In the genomic region with DNA sequence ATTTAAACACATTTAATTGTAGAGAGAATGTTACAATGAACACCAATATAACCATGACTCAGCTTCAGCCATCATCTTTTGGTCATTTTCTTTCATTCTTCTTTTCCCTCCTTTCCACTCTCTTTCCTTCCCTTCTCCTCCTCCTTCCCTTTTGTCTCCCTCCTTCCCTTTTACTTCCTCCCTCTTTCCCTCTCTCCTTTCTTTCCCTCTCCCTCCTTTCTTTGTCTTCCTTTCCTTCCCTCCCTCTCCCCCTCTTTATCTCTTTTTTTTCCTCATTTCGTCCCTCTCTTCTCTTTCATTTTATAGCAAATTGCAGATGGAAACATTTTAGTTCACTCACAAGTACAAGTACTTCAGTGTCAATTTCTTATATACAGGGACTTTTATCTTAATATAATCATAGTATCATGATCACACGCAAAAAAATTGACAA, we compare ENCODE assay signal across 12 cellular contexts. TPM values are rescaled to one million over a fixed set of nuclear protein-coding genes. Genes with fewer than 3 reads are reported as not detected.
A peak's percentile ranks its signal among the peaks of the same experiment; 100 is the strongest.
DNase-seq lines count a peak whose midpoint lies in the region; ATAC-seq and TF ChIP-seq lines count a peak whose summit lies in the region.
"Had no signal": no experiment of that assay in that cellular context is flagged by ENCODE, and none has a peak within 500 bp of the region (broad histone marks: within the 10 kb centered on the region; RNA-seq: fewer than 3 reads in every experiment).

No MANE protein-coding gene starts in this region.

- 0 out of 2 replicates have a peak overlapping the region, but pooled peaks have one; percentile 17 for H3K4me3 ChIP-seq in WI38 (ENCODE audit: low read depth, low read length)
- peak overlapping the region; percentile 93 for H3K4me3 ChIP-seq in iPS-18a (ENCODE audit: low read length)
- H3K4me3 ChIP-seq in stomach smooth muscle (ENCODE audit: low read length in 2 of 2) = peak overlapping the region; percentile 93 to 99
- H3K4me3 ChIP-seq in coronary artery = no peak overlapping the region
- H3K4me3 ChIP-seq in gastroesophageal sphincter = no peak overlapping the region
- H3K4me3 ChIP-seq: prostate gland had no signal

- TF ChIP-seq CTCF in WI38 (IDR thresholded peaks at IDR 0.05; ENCODE audit: low read depth, low read length) = no peak
- no peak for TF ChIP-seq CTCF in coronary artery (IDR thresholded peaks at IDR 0.05)
- no peak for TF ChIP-seq CTCF in gastroesophageal sphincter (IDR thresholded peaks at IDR 0.05)

- H3K9me3 ChIP-seq in iPS-18a (ENCODE audit: control insufficient read depth, low read depth, low read length) = no peaks in the 10 kb centered on the region
- H3K9me3 ChIP-seq in stomach smooth muscle (ENCODE audit: control insufficient read depth in 2 of 2, low read length in 2 of 2) = no peaks in the 10 kb centered on the region
- no peaks in the 10 kb centered on the region for H3K9me3 ChIP-seq in gastroesophageal sphincter
- H3K9me3 ChIP-seq: prostate gland had no signal

- H3K4me1 ChIP-seq in iPS-18a (ENCODE audit: control insufficient read depth, low read depth, low read length) = peaks cover 23% of the 10 kb centered on the region
- H3K4me1 ChIP-seq in stomach smooth muscle (ENCODE audit: control insufficient read depth, insufficient read depth, low read length) = peaks cover 24% of the 10 kb centered on the region
- peaks cover 0 to 62% (median 10%) of the 10 kb centered on the region in 3 donors for H3K4me1 ChIP-seq in gastroesophageal sphincter

- no peaks in the 10 kb centered on the region for H3K9me3 Mint-ChIP-seq in activated T-cell treated with anti-CD3 and anti-CD28 coated beads, Interleukin-2, amount 50 U/mL, for 4 hours

- H3K27ac ChIP-seq in iPS-18a (ENCODE audit: low read length) (no peak overlapping the region), stomach smooth muscle (ENCODE audit: low read length) (no peak overlapping the region), coronary artery (peak overlapping the region in 1 of 2 donors; percentile 6), gastroesophageal sphincter (peak overlapping the region in 2 of 4 donors; percentile 19 to 87)
- H3K27ac ChIP-seq: prostate gland, VCaP had no signal

- peak overlapping the region; percentile 98 for H3K4me3 Mint-ChIP-seq in activated T-cell treated with anti-CD3 and anti-CD28 coated beads, Interleukin-2, amount 50 U/mL, for 4 hours

- H3K9ac ChIP-seq in iPS-18a (ENCODE audit: low read length) (no peak overlapping the region), stomach smooth muscle (ENCODE audit: low read length in 2 of 2) (peak overlapping the region in 1 of 2 donors; percentile 38)

- no peak for DNase-seq in activated T-cell treated with anti-CD3 and anti-CD28 coated beads, Interleukin-2, amount 50 U/mL, for 4 hours
- DNase-seq in activated T-cell treated with anti-CD3 and anti-CD28 coated beads, Interleukin-2, amount 50 U/mL, for 48 hours = no peak
- DNase-seq in NCI-H1048 (lab: John Stamatoyannopoulos, UW) (no peak), coronary artery (ENCODE audit: low spot score) (no peak)
- DNase-seq: kidney glomerular epithelial cell, NCI-H1436 treated with DMSO at 0.1 percent for 48 hours had no signal

- H3K27me3 ChIP-seq in iPS-18a (ENCODE audit: control insufficient read depth, insufficient read depth, low read length) = no peaks in the 10 kb centered on the region
- H3K27me3 ChIP-seq in stomach smooth muscle (ENCODE audit: control insufficient read depth in 1 of 2, insufficient read depth in 2 of 2, low read length in 2 of 2) = no peaks in the 10 kb centered on the region
- no peaks in the 10 kb centered on the region for H3K27me3 ChIP-seq in gastroesophageal sphincter

- TF ChIP-seq EP300 in gastroesophageal sphincter (IDR thresholded peaks at IDR 0.05) = no peak

- peaks cover 40% of the 10 kb centered on the region for H3K4me1 Mint-ChIP-seq in activated T-cell treated with anti-CD3 and anti-CD28 coated beads, Interleukin-2, amount 50 U/mL, for 4 hours (ENCODE audit: low read depth)

- no peak for TF ChIP-seq POLR2A in gastroesophageal sphincter (IDR thresholded peaks at IDR 0.05)

- no peaks in the 10 kb centered on the region for H3K36me3 Mint-ChIP-seq in activated T-cell treated with anti-CD3 and anti-CD28 coated beads, Interleukin-2, amount 50 U/mL, for 4 hours (ENCODE audit: insufficient read depth)

- peaks cover 9% of the 10 kb centered on the region for H3K27me3 Mint-ChIP-seq in activated T-cell treated with anti-CD3 and anti-CD28 coated beads, Interleukin-2, amount 50 U/mL, for 4 hours (ENCODE audit: low read depth)

- 47 to 60% methylated on average over 2 of the region's 2 CpGs for WGBS in gastroesophageal sphincter (ENCODE audit: low coverage in 1 of 2), 2 donors

- H3K36me3 ChIP-seq in iPS-18a (ENCODE audit: control insufficient read depth, low read depth, low read length) (no peaks in the 10 kb centered on the region), stomach smooth muscle (ENCODE audit: control insufficient read depth in 2 of 2, insufficient read depth in 2 of 2, low read length in 2 of 2) (no peaks in the 10 kb centered on the region), gastroesophageal sphincter (no peaks in the 10 kb centered on the region)
- H3K36me3 ChIP-seq: prostate gland had no signal

- ATAC-seq in activated T-cell treated with anti-CD3 and anti-CD28 coated beads, Interleukin-2, amount 50 U/mL, for 4 hours = no peak
- no peak for ATAC-seq in gastroesophageal sphincter

RNA-seq across cellular contexts. Expression of gene ZKSCAN3, which starts 1.8 kb away (rescaled TPM):
- 1 to 10 TPM; 1.9 to 2.4 (median 2.3) TPM for total RNA-seq in activated T-cell treated with anti-CD3 and anti-CD28 coated beads, Interleukin-2, amount 50 U/mL, for 4 hours
- total RNA-seq in gastroesophageal sphincter = 1 to 10 TPM; 4.4 to 9.8 (median 6.9) TPM

RNA-seq across cellular contexts. Expression of gene ZSCAN31, which starts 15.6 kb away (rescaled TPM):
- total RNA-seq in activated T-cell treated with anti-CD3 and anti-CD28 coated beads, Interleukin-2, amount 50 U/mL, for 4 hours = 1 to 10 TPM in 1 of 3 donors, under 1 TPM in 2; 0.76 to 1.5 (median 0.83) TPM
- 10 to 100 TPM; 14.9 to 32.0 (median 24.8) TPM for total RNA-seq in gastroesophageal sphincter

RNA-seq across cellular contexts. Expression of gene ZSCAN12, which starts 48.0 kb away (rescaled TPM):
- 1 to 10 TPM; 2.7 to 2.8 (median 2.7) TPM for total RNA-seq in activated T-cell treated with anti-CD3 and anti-CD28 coated beads, Interleukin-2, amount 50 U/mL, for 4 hours
- total RNA-seq in gastroesophageal sphincter = 1 to 10 TPM; 5.6 to 8.6 (median 6.0) TPM

Comparison
In these comparisons a context has a peak if more than half of its experiments do, and no peak if none do; other contexts are left out.
1. H3K4me3 ChIP-seq: peak in WI38 (single experiment), iPS-18a (single experiment) and stomach smooth muscle (2 of 2); none in coronary artery (single experiment) and gastroesophageal sphincter (0 of 2).
2. RNA of gene ZSCAN31, which starts 15.6 kb away (total RNA-seq): 14.9 to 32.0 TPM in gastroesophageal sphincter; 0.76 to 1.5 TPM in activated T-cell treated with anti-CD3 and anti-CD28 coated beads, Interleukin-2, amount 50 U/mL, for 4 hours; every median in the first group is over 4 times any median in the second.